In genomic region chr1:99590578-99591209, GRCh38 we compare ENCODE assay signal across 9 cellular contexts. TPM values are rescaled to one million over a fixed set of nuclear protein-coding genes. Genes with fewer than 3 reads are reported as not detected.
A peak's percentile ranks its signal among the peaks of the same experiment; 100 is the strongest.
DNase-seq lines count a peak whose midpoint lies in the region; ATAC-seq and TF ChIP-seq lines count a peak whose summit lies in the region.
"Had no signal": no experiment of that assay in that cellular context is flagged by ENCODE, and none has a peak within 500 bp of the region (broad histone marks: within the 10 kb centered on the region; RNA-seq: fewer than 3 reads in every experiment).

No MANE protein-coding gene starts in this region.

- intact Hi-C loops in left ventricle myocardium superior (cut with micrococcal nuclease) = no loop called here

- peaks cover 0 to 25% (median 10%) of the 10 kb centered on the region in 5 donors for H3K4me1 ChIP-seq in subcutaneous abdominal adipose tissue (ENCODE audit: control insufficient read depth in 5 of 5, insufficient read depth in 5 of 5, low read length in 5 of 5)
- H3K4me1 ChIP-seq: testis had no signal

- ATAC-seq in left ventricle myocardium superior = peak; percentile 87

- no peak overlapping the region for H3K9ac ChIP-seq in subcutaneous abdominal adipose tissue (ENCODE audit: low read length in 5 of 5)

- peak; percentile 98 for DNase-seq in HT1080 (ENCODE audit: low read depth)
- peak; percentile 97 for DNase-seq in astrocyte of the spinal cord (ENCODE audit: low read depth, low spot score)
- DNase-seq in left ventricle myocardium superior = peak; percentile 53
- DNase-seq in NCI-H748 treated with DMSO at 0.1 percent for 48 hours (lab: John Stamatoyannopoulos, UW) = no peak
- DNase-seq in germinal center (ENCODE audit: low spot score) = no peak
- no peak for DNase-seq in DMS79 treated with DMSO at 0.1 percent for 48 hours (lab: John Stamatoyannopoulos, UW)
- DNase-seq: testis had no signal

- peak overlapping the region; percentile 57 for H3K27ac ChIP-seq in subcutaneous abdominal adipose tissue (ENCODE audit: low read depth, low read length)
- H3K27ac ChIP-seq: testis had no signal

- H3K36me3 ChIP-seq in subcutaneous abdominal adipose tissue (ENCODE audit: control insufficient read depth in 5 of 5, insufficient read depth in 5 of 5, low read length in 5 of 5) = no peaks in the 10 kb centered on the region

- no peak for TF ChIP-seq CTCF in astrocyte of the spinal cord (IDR thresholded peaks at IDR 0.05; ENCODE audit: low read depth, low read length)

- H3K27me3 ChIP-seq in subcutaneous abdominal adipose tissue (ENCODE audit: control insufficient read depth in 5 of 5, insufficient read depth in 4 of 5, low read length in 5 of 5) = no peaks in the 10 kb centered on the region
- H3K27me3 ChIP-seq: testis had no signal

- peaks cover 0 to 3% (median 0%) of the 10 kb centered on the region in 5 donors for H3K9me3 ChIP-seq in subcutaneous abdominal adipose tissue (ENCODE audit: control insufficient read depth in 5 of 5, low read length in 5 of 5)
- H3K9me3 ChIP-seq: testis had no signal

- in situ Hi-C loops in astrocyte of the spinal cord (cut with HindIII; ENCODE audit: low sequenced_read_pairs) = no loop called here

- H3K4me3 ChIP-seq in astrocyte of the spinal cord (ENCODE audit: low read depth, low read length) (no peak overlapping the region), subcutaneous abdominal adipose tissue (ENCODE audit: low read depth in 1 of 5, low read length in 5 of 5) (no peak overlapping the region)
- H3K4me3 ChIP-seq: skin epidermis, testis had no signal

RNA-seq across cellular contexts. Expression of gene PALMD, which starts 55.2 kb away (rescaled TPM):
- 0.23 and 0.63 TPM in 2 replicates for total RNA-seq in HT1080 (2014; rRNA removed; shearing (Covaris generic))
- 1.5 and 2.5 TPM in 2 replicates for polyA plus RNA-seq in HT1080 (2015; cell fraction: cytosol; rRNA removed)
- polyA plus RNA-seq in HT1080 (2015; cell fraction: nucleus; rRNA removed) = 3.9 and 4.1 TPM in 2 replicates
- 115 TPM for total RNA-seq in left ventricle myocardium superior

Comparison
In these comparisons a context has a peak if more than half of its experiments do, and no peak if none do; other contexts are left out.
1. DNase-seq: peak in HT1080 (single experiment), astrocyte of the spinal cord (single experiment) and left ventricle myocardium superior (single experiment); none in NCI-H748 treated with DMSO at 0.1 percent for 48 hours (single experiment), germinal center (single experiment) and DMS79 treated with DMSO at 0.1 percent for 48 hours (single experiment).
2. RNA of gene PALMD, which starts 55.2 kb away (total RNA-seq): 115 TPM in left ventricle myocardium superior (single experiment); 0.23 to 0.63 TPM in HT1080; every median in the first group is over 10 times any median in the second.